ENCODE assay signal across 23 cellular contexts in the genomic region with DNA sequence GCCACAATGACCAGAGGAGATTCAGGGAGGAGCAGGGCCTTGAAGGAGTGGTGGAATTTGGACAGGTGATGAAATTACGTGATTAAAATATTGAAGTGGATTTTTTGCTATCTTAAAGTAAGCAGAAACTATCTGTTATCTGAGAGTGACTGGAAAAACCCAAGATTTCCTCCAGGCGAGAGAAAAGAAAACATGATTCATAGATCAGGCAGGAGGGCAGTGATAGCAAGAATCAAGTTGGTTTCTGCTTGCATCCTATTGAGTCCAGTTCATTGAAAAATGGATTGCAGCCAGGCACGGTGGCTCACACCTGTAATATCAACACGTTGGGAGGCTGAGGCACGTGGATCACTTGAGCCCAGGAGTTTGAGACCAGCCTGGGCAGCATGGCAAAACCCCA.
"Had no signal": no experiment of that assay in that cellular context is flagged by ENCODE, and none has a peak within 500 bp of the region (broad histone marks: within the 10 kb centered on the region; RNA-seq: fewer than 3 reads in every experiment).

No MANE protein-coding gene starts in this region.

- H3K36me3 ChIP-seq: esophagus muscularis mucosa, lower lobe of right lung, prostate gland, sigmoid colon, SJSA1, transverse colon, WERI-Rb-1 had no signal

- ATAC-seq: activated CD4-positive, alpha-beta T cell treated with anti-CD3 and anti-CD28 coated beads for 36 hours; activated CD8-positive, alpha-beta T cell treated with anti-CD3 and anti-CD28 coated beads, Interleukin-2, amount 10 ng/mL, durations not matched to agents 7 days and 5 days; body of pancreas; lower lobe of right lung; naive thymus-derived CD8-positive, alpha-beta T cell; stimulated activated naive B cell treated with anti-CD40 and anti-IgM and Interleukin-4, amounts not matched to agents 10 μg/mL and 1 μg/mL and 100 μg/mL, for 72 hours had no signal

- H3K4me1 ChIP-seq: body of pancreas, esophagus muscularis mucosa, lower lobe of right lung, prostate gland, sigmoid colon, SJSA1, transverse colon had no signal

- H3K27me3 ChIP-seq: body of pancreas, esophagus muscularis mucosa, sigmoid colon, SJSA1, transverse colon had no signal

- H3K4me3 ChIP-seq: body of pancreas, esophagus muscularis mucosa, lower lobe of right lung, prostate gland, sigmoid colon, SJSA1, transverse colon had no signal

- H3K9me3 ChIP-seq: body of pancreas, esophagus muscularis mucosa, lower lobe of right lung, prostate gland, sigmoid colon, SJSA1, transverse colon had no signal

- DNase-seq: activated CD4-positive, alpha-beta T cell treated with anti-CD3 and anti-CD28 coated beads for 36 hours; activated CD8-positive, alpha-beta memory T cell treated with anti-CD3 and anti-CD28 coated beads, Interleukin-2, amount 50 U/mL, for 48 hours; activated CD8-positive, alpha-beta T cell treated with anti-CD3 and anti-CD28 coated beads, Interleukin-2, amount 10 ng/mL, durations not matched to agents 7 days and 5 days; activated naive CD4-positive, alpha-beta T cell treated with Interleukin-2 at 50 U/mL for 16 hours; body of pancreas; cerebellar nuclear complex; endodermal cell; foreskin fibroblast; head of caudate nucleus; lower lobe of right lung; midbrain; naive thymus-derived CD8-positive, alpha-beta T cell; nucleus accumbens; sigmoid colon; stimulated activated CD4-positive, alpha-beta T cell treated with anti-CD3 and anti-CD28 coated beads, Interleukin-2, amount 100 ng/mL, for 24 hours; stimulated activated naive B cell treated with anti-CD40 and anti-IgM and Interleukin-4, amounts not matched to agents 10 μg/mL and 1 μg/mL and 100 μg/mL, for 72 hours; substantia nigra; SW 1271; transverse colon; WERI-Rb-1 had no signal

- H3K27ac ChIP-seq: body of pancreas, esophagus muscularis mucosa, lower lobe of right lung, prostate gland, sigmoid colon, SJSA1, transverse colon, WERI-Rb-1 had no signal
